21 cellular contexts compared by ENCODE assay signal in genomic region chr2:69962986-69963730, GRCh38.
"Had no signal": no experiment of that assay in that cellular context is flagged by ENCODE, and none has a peak within 500 bp of the region (broad histone marks: within the 10 kb centered on the region; RNA-seq: fewer than 3 reads in every experiment).

No MANE protein-coding gene starts in this region.

- H3K27me3 Mint-ChIP-seq: progenitor cell of endocrine pancreas had no signal

- DNase-seq: effector memory CD8-positive, alpha-beta T cell; esophagus squamous epithelium; foreskin fibroblast; immature natural killer cell; left cardiac atrium; left ventricle myocardium inferior; lower lobe of right lung; mesendoderm; naive thymus-derived CD4-positive, alpha-beta T cell; nucleus accumbens; ovary; right cardiac atrium; small intestine; stimulated activated CD4-positive, alpha-beta T cell treated with anti-CD3 and anti-CD28 coated beads, Interleukin-12 subunit alpha, Interleukin-12 subunit beta, amount 100 ng/mL, for 4 hours; stimulated activated naive CD4-positive, alpha-beta T cell; stomach; substantia nigra; transverse colon had no signal

- H3K9me3 Mint-ChIP-seq: dendritic cell treated with granulocyte-macrophage colony-stimulating factor and Interleukin-4, amounts not matched to agents 40 ng/mL and 50 ng/mL, for 4 days; effector memory CD8-positive, alpha-beta T cell; immature natural killer cell; naive thymus-derived CD4-positive, alpha-beta T cell had no signal

- ATAC-seq: effector memory CD8-positive, alpha-beta T cell; lower lobe of right lung; naive thymus-derived CD4-positive, alpha-beta T cell; right cardiac atrium had no signal

- H3K27ac Mint-ChIP-seq: dendritic cell treated with granulocyte-macrophage colony-stimulating factor and Interleukin-4, amounts not matched to agents 40 ng/mL and 50 ng/mL, for 4 days; naive thymus-derived CD4-positive, alpha-beta T cell; progenitor cell of endocrine pancreas had no signal

- H3K4me3 Mint-ChIP-seq: dendritic cell treated with granulocyte-macrophage colony-stimulating factor and Interleukin-4, amounts not matched to agents 40 ng/mL and 50 ng/mL, for 4 days; effector memory CD8-positive, alpha-beta T cell; immature natural killer cell; naive thymus-derived CD4-positive, alpha-beta T cell had no signal

- H3K9me3 ChIP-seq: esophagus squamous epithelium, left ventricle myocardium inferior, lower lobe of right lung, ovary, stomach, thoracic aorta, transverse colon had no signal
